Comparison of ENCODE assay signal across 5 cellular contexts in the genomic region with DNA sequence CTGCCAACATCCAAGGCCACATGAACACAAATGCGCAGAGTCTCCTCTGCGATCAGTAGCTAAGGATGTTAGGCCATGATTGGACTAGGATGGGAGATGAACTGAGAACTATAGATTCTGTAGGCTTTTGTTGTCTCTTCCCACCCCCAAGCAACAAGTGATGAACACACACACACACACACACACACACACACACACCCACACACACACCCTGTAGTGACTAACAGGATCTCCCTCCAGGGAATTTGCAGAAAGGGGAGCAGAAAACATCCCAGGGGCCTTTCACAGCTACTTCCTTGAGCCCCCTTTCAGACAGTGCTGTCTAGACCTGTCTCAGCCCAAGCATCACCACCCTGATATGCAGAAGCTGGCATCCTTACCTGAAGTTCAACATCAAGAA. TPM values are rescaled to one million over a fixed set of nuclear protein-coding genes. Genes with fewer than 3 reads are reported as not detected.
"Had no signal": no experiment of that assay in that cellular context is flagged by ENCODE, and none has a peak within 500 bp of the region (broad histone marks: within the 10 kb centered on the region; RNA-seq: fewer than 3 reads in every experiment).

No MANE protein-coding gene starts in this region.

RNA-seq across cellular contexts. Expression of a gene that starts 8.6 kb away (rescaled TPM):
- total RNA-seq: RPMI7951 had no signal

RNA-seq across cellular contexts. Expression of a gene that starts 50.7 kb away (rescaled TPM):
- total RNA-seq: activated CD8-positive, alpha-beta memory T cell treated with anti-CD3 and anti-CD28 coated beads for 36 hours; activated CD8-positive, alpha-beta T cell treated with anti-CD3 and anti-CD28 coated beads for 36 hours; activated T-helper 2 cell treated with anti-CD3 and anti-CD28 coated beads, Interferon-gamma antibody, Interleukin-2, Interleukin-4, amounts not matched to agents 10 μg/mL and 5 μg/mL and 100 μg/mL, durations not matched to agents 14 hours and 24 hours and 36 hours; body of pancreas; RPMI7951 had no signal
